8 cellular contexts compared by ENCODE assay signal in the genomic region with DNA sequence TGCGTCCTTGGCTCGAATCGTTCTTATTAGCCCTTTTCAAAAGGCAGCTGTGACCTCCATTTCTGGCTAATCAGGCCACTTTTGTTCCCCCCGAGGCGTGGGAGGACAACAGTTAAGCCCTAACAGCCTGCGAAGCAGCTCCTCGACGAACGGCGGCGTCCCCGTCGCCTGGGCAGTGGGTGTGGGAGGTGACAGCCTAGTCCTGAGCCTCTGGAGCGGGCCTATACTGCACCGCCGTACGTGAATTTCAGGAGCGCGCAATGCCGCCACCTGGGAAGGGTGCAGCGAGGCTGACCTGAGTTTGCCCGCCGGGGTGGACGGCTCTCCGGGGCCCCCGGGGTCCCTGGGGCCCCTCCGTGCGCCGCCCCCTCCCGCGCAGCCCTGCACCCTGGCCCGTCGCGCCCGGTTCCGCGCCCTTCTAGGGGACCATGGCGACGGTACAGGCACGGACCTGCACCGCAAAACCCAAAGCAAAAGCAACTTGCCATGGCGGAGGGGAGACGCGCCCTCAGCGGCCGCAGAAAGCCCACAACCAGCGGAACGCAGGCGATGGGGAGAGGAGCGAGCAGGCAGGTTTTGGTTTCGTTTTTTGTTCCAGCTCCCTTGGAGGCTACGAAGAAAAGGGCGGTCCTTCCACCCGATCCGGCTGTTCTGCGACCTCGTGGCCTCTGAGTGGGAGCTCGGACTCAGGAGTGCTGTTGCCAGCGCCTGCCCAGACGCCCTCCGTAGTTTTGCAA. TPM values are rescaled to one million over a fixed set of nuclear protein-coding genes. Genes with fewer than 3 reads are reported as not detected.
DNase-seq lines count a peak whose midpoint lies in the region; ATAC-seq and TF ChIP-seq lines count a peak whose summit lies in the region.

Gene RBM43, minus strand, starts transcription at position 624 of the 737 bp plus-strand sequence. Its CDS starts 136 bp downstream, at position 488.

- TF ChIP-seq CTCF in PC-3 (conservative IDR thresholded peaks at IDR 0.05; ENCODE audit: low read depth, low read length) (0 out of 2 replicates have a peak, but pooled peaks have one; percentile 31), fibroblast of lung (conservative IDR thresholded peaks at IDR 0.05 in 1 of 2, IDR thresholded peaks at IDR 0.05 in 1 of 2; ENCODE audit: low read depth in 1 of 2, low read length in 2 of 2) (no peak)

- BruUV-seq in PC-3 (replicated peaks; lab: Mats Ljungman, UMichigan), result no TSS peak

- CTCF ChIA-PET in PC-3 (lab: Charles Lee), result interaction anchor here (0.5 kb wide), 2 partner anchors 29 to 165 kb away, joined by 6 to 9 read pairs; no protein-coding TSS in a partner anchor
- CTCF ChIA-PET in naive thymus-derived CD4-positive, alpha-beta T cell (lab: Charles Lee), result interaction anchor here (0.6 to 2.0 kb wide), 2 partner anchors 149 to 165 kb away, joined by 3 to 4 read pairs; partner anchors contain the start of gene RIF1

- H3K27ac ChIP-seq in PC-3 (ENCODE audit: low read length), result peak within 1 kb of the TSS; percentile 75
- peak within 1 kb of the TSS; percentile 97 for H3K27ac ChIP-seq in fibroblast of lung (ENCODE audit: insufficient read depth, low read length)
- peak within 1 kb of the TSS; percentile 96 for H3K27ac ChIP-seq in naive thymus-derived CD4-positive, alpha-beta T cell (ENCODE audit: low read depth, low read length)

- ATAC-seq in GM21526 (IDR thresholded peaks at IDR 0.05; ENCODE audit: low FRiP score, unreplicated experiment) (peak; percentile 95), PC-3 (peak; percentile 90)
- peak; percentile 91 for ATAC-seq in naive thymus-derived CD4-positive, alpha-beta T cell
- ATAC-seq in stimulated activated memory B cell treated with anti-CD40 and anti-IgM and Interleukin-4, amounts not matched to agents 10 μg/mL and 1 μg/mL and 100 μg/mL, for 72 hours, result peak; percentile 94

- peak within 1 kb of the TSS; percentile 81 for H3K4me3 ChIP-seq in PC-3 (ENCODE audit: low read length)
- H3K4me3 ChIP-seq in fibroblast of lung (replicated peaks in 1 of 4; ENCODE audit: control extremely low read depth in 1 of 4, insufficient read depth in 1 of 4, low read depth in 3 of 4, low read length in 4 of 4), result peak within 1 kb of the TSS; percentile 50 to 85 (median 73)
- H3K4me3 ChIP-seq in naive thymus-derived CD4-positive, alpha-beta T cell (ENCODE audit: low read length), result peak within 1 kb of the TSS; percentile 87

- H3K4me1 Mint-ChIP-seq in activated T-helper 1 cell treated with anti-CD3 and anti-CD28 coated beads, Interleukin-12 subunit alpha, Interleukin-12 subunit beta, Interleukin-2, Interleukin-4 antibody, amounts not matched to agents 30 ng/mL and 10 ng/mL and 1 ng/mL, durations not matched to agents 14 hours and 24 hours and 36 hours (ENCODE audit: low read depth), result peaks cover 18% of the 10 kb centered on the region
- H3K4me1 Mint-ChIP-seq in naive thymus-derived CD4-positive, alpha-beta T cell, result peaks cover 11 to 47% (median 31%) of the 10 kb centered on the region in 7 donors
- peaks cover 22% of the 10 kb centered on the region for H3K4me1 Mint-ChIP-seq in stimulated activated memory B cell treated with anti-CD40 and anti-IgM and Interleukin-4, amounts not matched to agents 10 μg/mL and 1 μg/mL and 100 μg/mL, for 72 hours

- H2AFZ ChIP-seq in PC-3 (ENCODE audit: low read length) (peak within 1 kb of the TSS; percentile 94), fibroblast of lung (ENCODE audit: low read length) (peak within 1 kb of the TSS; percentile 82)

- peak within 1 kb of the TSS; percentile 98 for H3K27ac Mint-ChIP-seq in activated T-helper 1 cell treated with anti-CD3 and anti-CD28 coated beads, Interleukin-12 subunit alpha, Interleukin-12 subunit beta, Interleukin-2, Interleukin-4 antibody, amounts not matched to agents 30 ng/mL and 10 ng/mL and 1 ng/mL, durations not matched to agents 14 hours and 24 hours and 36 hours
- peak within 1 kb of the TSS; percentile 90 to 99 (median 99) for H3K27ac Mint-ChIP-seq in naive thymus-derived CD4-positive, alpha-beta T cell
- peak within 1 kb of the TSS; percentile 98 for H3K27ac Mint-ChIP-seq in stimulated activated memory B cell treated with anti-CD40 and anti-IgM and Interleukin-4, amounts not matched to agents 10 μg/mL and 1 μg/mL and 100 μg/mL, for 72 hours

- peaks cover 2% of the 10 kb centered on the region for H3K27me3 Mint-ChIP-seq in activated T-helper 1 cell treated with anti-CD3 and anti-CD28 coated beads, Interleukin-12 subunit alpha, Interleukin-12 subunit beta, Interleukin-2, Interleukin-4 antibody, amounts not matched to agents 30 ng/mL and 10 ng/mL and 1 ng/mL, durations not matched to agents 14 hours and 24 hours and 36 hours (ENCODE audit: insufficient read depth)
- no peaks in the 10 kb centered on the region for H3K27me3 Mint-ChIP-seq in naive thymus-derived CD4-positive, alpha-beta T cell
- no peaks in the 10 kb centered on the region for H3K27me3 Mint-ChIP-seq in stimulated activated memory B cell treated with anti-CD40 and anti-IgM and Interleukin-4, amounts not matched to agents 10 μg/mL and 1 μg/mL and 100 μg/mL, for 72 hours

- H3K9me2 ChIP-seq in PC-3 (replicated peaks; ENCODE audit: low read length), result no peaks in the 10 kb centered on the region

- H3K9me3 Mint-ChIP-seq in activated T-helper 1 cell treated with anti-CD3 and anti-CD28 coated beads, Interleukin-12 subunit alpha, Interleukin-12 subunit beta, Interleukin-2, Interleukin-4 antibody, amounts not matched to agents 30 ng/mL and 10 ng/mL and 1 ng/mL, durations not matched to agents 14 hours and 24 hours and 36 hours, result no peaks in the 10 kb centered on the region
- peaks cover 0 to 2% (median 0%) of the 10 kb centered on the region in 11 donors for H3K9me3 Mint-ChIP-seq in naive thymus-derived CD4-positive, alpha-beta T cell
- H3K9me3 Mint-ChIP-seq in stimulated activated memory B cell treated with anti-CD40 and anti-IgM and Interleukin-4, amounts not matched to agents 10 μg/mL and 1 μg/mL and 100 μg/mL, for 72 hours, result no peaks in the 10 kb centered on the region

- intact Hi-C loops in PC-3 (cut with micrococcal nuclease), result loop anchor here (1.0 to 5.0 kb wide), 3 partner anchors 28 to 176 kb away; partner anchors contain the start of gene NMI
- intact Hi-C loops in activated T-helper 1 cell treated with anti-CD3 and anti-CD28 coated beads, Interleukin-12 subunit alpha, Interleukin-12 subunit beta, Interleukin-2, Interleukin-4 antibody, amounts not matched to agents 30 ng/mL and 10 ng/mL and 1 ng/mL, durations not matched to agents 14 hours and 24 hours and 36 hours (cut with micrococcal nuclease), result loop anchor here (1.0 to 10.0 kb wide), 5 partner anchors 28 to 1675 kb away; partner anchors contain the start of genes ARL5A, MMADHC, NMI and RIF1
- intact Hi-C loops in naive thymus-derived CD4-positive, alpha-beta T cell (cut with micrococcal nuclease), result loop anchor here (1.0 to 10.0 kb wide), 13 partner anchors 9 to 1677 kb away; partner anchors contain the start of genes ARL5A (in 2 of the 2), MMADHC (in 2 of the 2), NMI (in 2 of the 2) and PRPF40A (in 2 of the 2)

- H3K9me3 ChIP-seq in PC-3 (ENCODE audit: low read length) (no peaks in the 10 kb centered on the region), fibroblast of lung (ENCODE audit: control insufficient read depth, insufficient read depth, low read depth, low read length) (no peaks in the 10 kb centered on the region)
- H3K9me3 ChIP-seq in naive thymus-derived CD4-positive, alpha-beta T cell (ENCODE audit: control insufficient read depth in 2 of 3, low read length in 3 of 3), result no peaks in the 10 kb centered on the region

- no peaks in the 10 kb centered on the region for H3F3A ChIP-seq in PC-3 (ENCODE audit: low read length, unreplicated experiment)

- H3K4me3 Mint-ChIP-seq in activated T-helper 1 cell treated with anti-CD3 and anti-CD28 coated beads, Interleukin-12 subunit alpha, Interleukin-12 subunit beta, Interleukin-2, Interleukin-4 antibody, amounts not matched to agents 30 ng/mL and 10 ng/mL and 1 ng/mL, durations not matched to agents 14 hours and 24 hours and 36 hours, result peak within 1 kb of the TSS; percentile 93
- H3K4me3 Mint-ChIP-seq in naive thymus-derived CD4-positive, alpha-beta T cell, result peak within 1 kb of the TSS; percentile 85 to 98 (median 96)
- peak within 1 kb of the TSS; percentile 92 for H3K4me3 Mint-ChIP-seq in stimulated activated memory B cell treated with anti-CD40 and anti-IgM and Interleukin-4, amounts not matched to agents 10 μg/mL and 1 μg/mL and 100 μg/mL, for 72 hours

- H3K4me2 ChIP-seq in PC-3 (ENCODE audit: low read length) (peak within 1 kb of the TSS; percentile 87), fibroblast of lung (ENCODE audit: extremely low read depth, insufficient read depth, low read length) (peak within 1 kb of the TSS; percentile 96)

- peaks cover 3% of the 10 kb centered on the region for H3K36me3 Mint-ChIP-seq in activated T-helper 1 cell treated with anti-CD3 and anti-CD28 coated beads, Interleukin-12 subunit alpha, Interleukin-12 subunit beta, Interleukin-2, Interleukin-4 antibody, amounts not matched to agents 30 ng/mL and 10 ng/mL and 1 ng/mL, durations not matched to agents 14 hours and 24 hours and 36 hours (ENCODE audit: low read depth)
- peaks cover 0 to 8% (median 4%) of the 10 kb centered on the region in 5 donors for H3K36me3 Mint-ChIP-seq in naive thymus-derived CD4-positive, alpha-beta T cell
- H3K36me3 Mint-ChIP-seq in stimulated activated memory B cell treated with anti-CD40 and anti-IgM and Interleukin-4, amounts not matched to agents 10 μg/mL and 1 μg/mL and 100 μg/mL, for 72 hours, result no peaks in the 10 kb centered on the region

- peak within 1 kb of the TSS; percentile 82 for H3K9ac ChIP-seq in PC-3 (ENCODE audit: low read length)
- peak within 1 kb of the TSS; percentile 90 for H3K9ac ChIP-seq in fibroblast of lung (ENCODE audit: insufficient read depth, low read length)

- H3K4me1 ChIP-seq in PC-3 (ENCODE audit: insufficient read depth, low read length) (peaks cover 14% of the 10 kb centered on the region), fibroblast of lung (ENCODE audit: control insufficient read depth, extremely low read depth, insufficient read depth, low read length) (peaks cover 5% of the 10 kb centered on the region)
- no peaks in the 10 kb centered on the region for H3K4me1 ChIP-seq in naive thymus-derived CD4-positive, alpha-beta T cell (ENCODE audit: control insufficient read depth in 2 of 2, insufficient read depth in 2 of 2, low read length in 2 of 2)

- DNase-seq in DMS 273 treated with DMSO at 0.1 percent for 48 hours (lab: John Stamatoyannopoulos, UW), result peak; percentile 48
- DNase-seq in HuH-7 (ENCODE audit: low spot score), result peak; percentile 91
- peak; percentile 85 for DNase-seq in PC-3
- peak; percentile 85 for DNase-seq in activated T-helper 1 cell treated with anti-CD3 and anti-CD28 coated beads, Interleukin-12 subunit alpha, Interleukin-12 subunit beta, Interleukin-2, Interleukin-4 antibody, amounts not matched to agents 30 ng/mL and 10 ng/mL and 1 ng/mL, durations not matched to agents 14 hours and 24 hours and 36 hours (ENCODE audit: low spot score)
- DNase-seq in fibroblast of lung (ENCODE audit: low read depth in 2 of 2), result peak; percentile 90 to 96
- peak; percentile 56 to 86 (median 80) for DNase-seq in naive thymus-derived CD4-positive, alpha-beta T cell

- H3K36me3 ChIP-seq in PC-3 (ENCODE audit: low read depth, low read length), result no peaks in the 10 kb centered on the region
- H3K36me3 ChIP-seq in fibroblast of lung (ENCODE audit: control insufficient read depth, insufficient read depth, low read length), result no peaks in the 10 kb centered on the region
- H3K36me3 ChIP-seq in naive thymus-derived CD4-positive, alpha-beta T cell (ENCODE audit: control insufficient read depth in 2 of 3, insufficient read depth in 3 of 3, low read length in 3 of 3), result peaks cover 0 to 4% (median 0%) of the 10 kb centered on the region in 3 experiments

- H4K20me1 ChIP-seq in PC-3 (ENCODE audit: low read length) (no peaks in the 10 kb centered on the region), fibroblast of lung (ENCODE audit: control insufficient read depth, extremely low read depth, insufficient read depth, low read length) (no peaks in the 10 kb centered on the region)

- POLR2A ChIA-PET in PC-3 (lab: Charles Lee; ENCODE audit: unreplicated experiment), result interaction anchor here (0.6 to 0.7 kb wide), 3 partner anchors 149 to 979 kb away, joined by 4 to 34 read pairs (median 5); no protein-coding TSS in a partner anchor
- POLR2A ChIA-PET in naive thymus-derived CD4-positive, alpha-beta T cell (lab: Charles Lee), result interaction anchor here (0.6 to 5.4 kb wide), 15 partner anchors 8 to 1674 kb away, joined by 3 to 92 read pairs (median 4); partner anchors contain the start of genes MMADHC, NMI and RIF1

- H3K27me3 ChIP-seq in PC-3 (ENCODE audit: low read length) (no peaks in the 10 kb centered on the region), fibroblast of lung (ENCODE audit: control insufficient read depth, insufficient read depth, low read length) (no peaks in the 10 kb centered on the region)
- H3K27me3 ChIP-seq in naive thymus-derived CD4-positive, alpha-beta T cell (ENCODE audit: control insufficient read depth in 2 of 2, insufficient read depth in 2 of 2, low read length in 2 of 2), result no peaks in the 10 kb centered on the region

- H3K79me2 ChIP-seq in PC-3 (ENCODE audit: low read length), result no peaks in the 10 kb centered on the region
- peaks cover 2% of the 10 kb centered on the region for H3K79me2 ChIP-seq in fibroblast of lung (ENCODE audit: control insufficient read depth, insufficient read depth, low read length)

RNA-seq across cellular contexts. Expression of gene RBM43, which starts in this region (rescaled TPM):
- total RNA-seq in PC-3 (2014; rRNA removed) (2.5 and 2.6 TPM in 2 replicates), fibroblast of lung (4.9 and 12.4 TPM in 2 replicates)
- total RNA-seq in activated T-helper 1 cell treated with anti-CD3 and anti-CD28 coated beads, Interleukin-12 subunit alpha, Interleukin-12 subunit beta, Interleukin-2, Interleukin-4 antibody, amounts not matched to agents 30 ng/mL and 10 ng/mL and 1 ng/mL, durations not matched to agents 14 hours and 24 hours and 36 hours, result 1.9 and 2.9 TPM in 2 replicates
- polyA plus RNA-seq in fibroblast of lung, result 8.5 and 13.8 TPM in 2 replicates
- 5.3 and 8.6 TPM in 2 replicates for polyA plus RNA-seq in fibroblast of lung (2012)
- 1.7 and 3.1 TPM in 2 replicates for polyA minus RNA-seq in fibroblast of lung (ENCODE audit: low replicate concordance)
- 10 to 100 TPM in 4 of 5 experiments, 1 to 10 TPM in 1; 6.4 to 19.2 (median 15.7) TPM for total RNA-seq in naive thymus-derived CD4-positive, alpha-beta T cell
- polyA plus RNA-seq in naive thymus-derived CD4-positive, alpha-beta T cell, result 1 to 10 TPM; 4.9 to 6.0 TPM

Comparison
In these comparisons a context has a peak if more than half of its experiments do, and no peak if none do; other contexts are left out.
1. Peak in every context shown above with its lines: DNase-seq, ATAC-seq, H3K4me3 ChIP-seq and H3K27ac ChIP-seq.